Comparison of ENCODE assay signal across 9 cellular contexts in the genomic region with DNA sequence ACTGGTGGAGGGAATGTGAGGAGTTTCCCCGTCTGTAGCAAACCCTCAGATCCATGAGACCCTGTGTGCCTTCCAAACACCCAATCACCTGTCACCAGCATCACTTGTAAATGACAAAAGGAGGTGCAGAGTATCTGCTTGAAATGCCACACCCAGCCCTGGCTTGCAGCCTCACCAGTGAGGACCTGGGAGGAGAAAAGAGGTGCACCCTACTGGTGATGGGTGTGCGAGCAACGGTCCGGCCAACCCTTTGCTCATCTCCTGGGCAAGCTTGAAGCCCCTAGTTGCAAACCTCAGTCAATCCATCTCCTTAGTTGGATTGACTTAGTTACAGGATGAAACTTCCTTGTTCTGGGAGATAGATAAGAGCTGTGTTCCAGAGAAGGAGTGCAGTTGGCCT.
A peak's percentile ranks its signal among the peaks of the same experiment; 100 is the strongest.
DNase-seq lines count a peak whose midpoint lies in the region; ATAC-seq, FAIRE-seq and TF ChIP-seq lines count a peak whose summit lies in the region.
"Had no signal": no experiment of that assay in that cellular context is flagged by ENCODE, and none has a peak within 500 bp of the region (broad histone marks: within the 10 kb centered on the region; RNA-seq: fewer than 3 reads in every experiment).

No MANE protein-coding gene starts in this region.

- H3K27me3 ChIP-seq in IMR-90 (ENCODE audit: control insufficient read depth, insufficient read depth, low read length) (peaks cover 4% of the 10 kb centered on the region; the same call in 1 of the 2 replicates), tibial artery (no peaks in the 10 kb centered on the region)
- H3K27me3 ChIP-seq: gastroesophageal sphincter had no signal

- H3K36me3 ChIP-seq in IMR-90 (ENCODE audit: control insufficient read depth, insufficient read depth, low read length), result no peaks in the 10 kb centered on the region
- no peaks in the 10 kb centered on the region for H3K36me3 ChIP-seq in tibial artery
- H3K36me3 ChIP-seq: gastroesophageal sphincter had no signal

- H3K4me2 ChIP-seq in IMR-90 (ENCODE audit: low read depth, low read length), result no peak overlapping the region

- no peaks in the 10 kb centered on the region for H3K4me1 ChIP-seq in IMR-90 (ENCODE audit: control insufficient read depth, insufficient read depth, low read length)
- H3K4me1 ChIP-seq in tibial artery, result peaks cover 0 to 12% (median 4%) of the 10 kb centered on the region in 4 donors

- no peak overlapping the region for H2BK20ac ChIP-seq in IMR-90 (ENCODE audit: low read depth, low read length)

- in situ Hi-C loops in IMR-90 (cut with MboI; ENCODE audit: low sequenced_read_pairs), result loop anchor here (25.0 kb wide), 1 partner anchor 397 kb away; no protein-coding TSS in a partner anchor

- no TSS peak for BruUV-seq in IMR-90 (replicated peaks; lab: Mats Ljungman, UMichigan)

- no peak for TF ChIP-seq RAD21 in IMR-90 (IDR thresholded peaks at IDR 0.05; ENCODE audit: low read length)

- no peak overlapping the region for H3K9ac ChIP-seq in IMR-90 (ENCODE audit: low read depth, low read length)

- no peaks in the 10 kb centered on the region for H3K79me1 ChIP-seq in IMR-90 (ENCODE audit: low read depth in 1 of 2, low read length in 2 of 2)

- no peak overlapping the region for H3K23ac ChIP-seq in IMR-90 (ENCODE audit: low read depth, low read length)

- H3K14ac ChIP-seq in IMR-90 (replicated peaks; ENCODE audit: low read depth, low read length), result no peak overlapping the region

- no peak overlapping the region for H4K8ac ChIP-seq in IMR-90 (ENCODE audit: low read depth in 2 of 2, low read length in 2 of 2)

- H4K91ac ChIP-seq in IMR-90 (ENCODE audit: insufficient read depth, low read depth, low read length), result no peak overlapping the region

- H4K5ac ChIP-seq in IMR-90 (ENCODE audit: low read depth, low read length), result no peak overlapping the region

- no peak overlapping the region for H2BK5ac ChIP-seq in IMR-90 (ENCODE audit: low read depth, low read length, poor library complexity, severe bottlenecking)

- H4K20me1 ChIP-seq in IMR-90 (ENCODE audit: insufficient read depth, low read length), result no peaks in the 10 kb centered on the region

- no peak overlapping the region for H2BK15ac ChIP-seq in IMR-90 (ENCODE audit: low read depth, low read length)

- peak overlapping the region; percentile 3 for H2AFZ ChIP-seq in IMR-90 (replicated peaks; ENCODE audit: low read length, poor library complexity)

- FAIRE-seq in GM12891 (lab: Jason Lieb, UNC), result peak; percentile 84

- ATAC-seq in GM21367 (IDR thresholded peaks at IDR 0.05; ENCODE audit: unreplicated experiment), result peak; percentile 63
- ATAC-seq in IMR-90 (ENCODE audit: low read depth), result no peak
- peak; percentile 45 for ATAC-seq in esophagus mucosa
- ATAC-seq: gastroesophageal sphincter had no signal

- no peak overlapping the region for H3K56ac ChIP-seq in IMR-90 (ENCODE audit: extremely low read depth, insufficient read depth, low read length)

- TF ChIP-seq POLR2A in GM12891 (IDR thresholded peaks at IDR 0.05; ENCODE audit: low read depth, low read length) (no peak), IMR-90 (IDR thresholded peaks at IDR 0.05; ENCODE audit: low read depth, low read length) (no peak)

- H3K4ac ChIP-seq in IMR-90 (ENCODE audit: low read depth, low read length), result no peak overlapping the region

- no peak for DNase-seq in GM12891 (ENCODE audit: insufficient read length, low spot score)
- no peak for DNase-seq in IMR-90
- DNase-seq in activated gamma-delta T cell (lab: John Stamatoyannopoulos, UW), result no peak
- DNase-seq in NCI-H2029 (lab: John Stamatoyannopoulos, UW), result no peak
- no peak for DNase-seq in tibial artery
- DNase-seq in NCI-H774 (lab: John Stamatoyannopoulos, UW), result no peak

- no peak overlapping the region for H3K4me3 ChIP-seq in IMR-90 (ENCODE audit: insufficient read depth, low read depth, low read length)
- H3K4me3 ChIP-seq in tibial artery, result no peak overlapping the region
- H3K4me3 ChIP-seq: gastroesophageal sphincter had no signal

- no peak overlapping the region for H2BK120ac ChIP-seq in IMR-90 (ENCODE audit: low read depth, low read length)

- TF ChIP-seq CTCF in IMR-90 (conservative IDR thresholded peaks at IDR 0.05; ENCODE audit: low read depth, low read length), result no peak
- no peak for TF ChIP-seq CTCF in tibial artery (IDR thresholded peaks at IDR 0.05)

- WGBS in IMR-90 (ENCODE audit: extremely low coverage in 2 of 2, insufficient read length in 1 of 2), 2 experiments, result no CpG with 5 or more reads among the region's 4 CpGs

- POLR2A ChIA-PET in IMR-90 (lab: Charles Lee; ENCODE audit: unreplicated experiment), result no interaction called here

- H3K9me1 ChIP-seq in IMR-90 (ENCODE audit: insufficient read depth, low read length), result no peaks in the 10 kb centered on the region

- intact Hi-C loops in IMR-90 (cut with micrococcal nuclease) (no loop called here), tibial artery (cut with DNase I; ENCODE audit: low total_unique reads) (no loop called here)

- dilution Hi-C loops in IMR-90 (cut with HindIII; ENCODE audit: low sequenced_read_pairs, unreplicated experiment), result no loop called here

- no peaks in the 10 kb centered on the region for H3K9me3 ChIP-seq in IMR-90 (ENCODE audit: control insufficient read depth, insufficient read depth, low read length)
- H3K9me3 ChIP-seq in tibial artery, result no peaks in the 10 kb centered on the region
- H3K9me3 ChIP-seq: gastroesophageal sphincter had no signal

- H2AK9ac ChIP-seq in IMR-90 (replicated peaks; ENCODE audit: low read depth, low read length, poor library complexity), result no peak overlapping the region

- H3K27ac ChIP-seq in IMR-90 (ENCODE audit: insufficient read depth, low read length) (no peak overlapping the region), tibial artery (no peak overlapping the region)
- H3K27ac ChIP-seq: gastroesophageal sphincter had no signal

- no peak overlapping the region for H3K18ac ChIP-seq in IMR-90 (ENCODE audit: low read depth, low read length)

- CTCF ChIA-PET in IMR-90 (lab: Yijun Ruan, JAX), result interaction anchor here (2.5 kb wide), 1 partner anchor 183 kb away, joined by 17 read pairs; no protein-coding TSS in a partner anchor

- no peak overlapping the region for H2AK5ac ChIP-seq in IMR-90 (ENCODE audit: low read depth, low read length)

TF ChIP-seq in GM12891, 5 proteins besides CTCF, POLR2A, EP300 and RAD21:
- TF ChIP-seq PAX5 (IDR thresholded peaks at IDR 0.05; ENCODE audit: insufficient read depth, low read length, severe bottlenecking) (no peak), POLR2AphosphoS5 (IDR thresholded peaks at IDR 0.05; ENCODE audit: low read depth, low read length) (no peak), POU2F2 (IDR thresholded peaks at IDR 0.05; ENCODE audit: low read depth, low read length) (no peak), SPI1 (IDR thresholded peaks at IDR 0.05; ENCODE audit: low read depth, low read length) (no peak), TAF1 (IDR thresholded peaks at IDR 0.05; ENCODE audit: low read depth, low read length) (no peak)

TF ChIP-seq in IMR-90, 13 proteins besides CTCF, POLR2A, EP300 and RAD21:
- TF ChIP-seq USF2 (IDR thresholded peaks at IDR 0.05; ENCODE audit: low read depth, low read length) (no peak), SMC3 (IDR thresholded peaks at IDR 0.05; ENCODE audit: low read depth, low read length) (no peak), BHLHE40 (IDR thresholded peaks at IDR 0.05; ENCODE audit: low read depth, low read length) (no peak), MAZ (IDR thresholded peaks at IDR 0.05; ENCODE audit: borderline replicate concordance, low read depth, low read length) (no peak), RFX5 (IDR thresholded peaks at IDR 0.05; ENCODE audit: low read depth, low read length) (no peak), CEBPB (IDR thresholded peaks at IDR 0.05; ENCODE audit: low read depth, low read length) (no peak)
